In the genomic region with DNA sequence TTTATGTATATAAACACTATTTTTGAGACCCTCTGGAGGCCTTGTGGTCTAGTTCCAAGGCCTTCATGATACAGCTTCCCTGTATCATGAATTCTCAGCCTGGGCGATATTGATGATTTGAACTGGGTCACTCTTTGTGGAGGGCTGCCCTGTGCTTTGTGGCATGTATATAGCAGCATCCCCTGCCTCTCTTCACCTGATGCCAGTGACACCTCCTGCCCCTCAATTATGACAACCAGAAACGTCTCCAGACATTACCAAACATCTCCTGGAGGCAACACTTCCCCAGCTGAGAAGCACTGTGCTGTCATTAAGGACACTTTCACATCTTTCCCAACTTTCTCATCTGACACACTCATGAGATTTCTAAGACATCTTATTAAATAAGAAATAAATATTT, we compare ENCODE assay signal across 17 cellular contexts.
DNase-seq lines count a peak whose midpoint lies in the region; ATAC-seq and TF ChIP-seq lines count a peak whose summit lies in the region.
"Had no signal": no experiment of that assay in that cellular context is flagged by ENCODE, and none has a peak within 500 bp of the region (broad histone marks: within the 10 kb centered on the region; RNA-seq: fewer than 3 reads in every experiment).

No MANE protein-coding gene starts in this region.

- H3K4me3 ChIP-seq in RWPE2 (ENCODE audit: severe bottlenecking) (no peak overlapping the region), vagina (no peak overlapping the region)
- H3K4me3 ChIP-seq: BLaER1 treated with 17β-estradiol and CSF1 and Interleukin-3, amounts not matched to agents 10 nM and 100 nM; GM12878; GM23338; PC-9 had no signal

- ATAC-seq in RWPE2 (ENCODE audit: low read depth) (no peak), omental fat pad (ENCODE audit: low FRiP score) (peak; percentile 1), HG02970 (IDR thresholded peaks at IDR 0.05; ENCODE audit: low FRiP score, unreplicated experiment) (no peak)
- no peak for ATAC-seq in activated naive CD8-positive, alpha-beta T cell treated with anti-CD3 and anti-CD28 coated beads, Interleukin-2, amount 50 U/mL, for 24 hours
- ATAC-seq: GM12878, GM23338 had no signal

- H3K4me1 Mint-ChIP-seq in osteocyte (ENCODE audit: unreplicated experiment): peaks cover 7% of the 10 kb centered on the region
- peaks cover 18% of the 10 kb centered on the region for H3K4me1 Mint-ChIP-seq in activated naive CD8-positive, alpha-beta T cell treated with anti-CD3 and anti-CD28 coated beads, Interleukin-2, amount 50 U/mL, for 24 hours

- H3K4me1 ChIP-seq in RWPE2 (ENCODE audit: insufficient read depth, poor library complexity, severe bottlenecking) (peaks cover 39% of the 10 kb centered on the region), vagina (peaks cover 41% of the 10 kb centered on the region)

- H3K9me3 ChIP-seq in RWPE2 (ENCODE audit: severe bottlenecking) (no peaks in the 10 kb centered on the region), vagina (no peaks in the 10 kb centered on the region)
- H3K9me3 ChIP-seq: BLaER1 treated with 17β-estradiol and CSF1 and Interleukin-3, amounts not matched to agents 10 nM and 100 nM had no signal

- no peaks in the 10 kb centered on the region for H3K9me3 Mint-ChIP-seq in osteocyte (ENCODE audit: unreplicated experiment)
- H3K9me3 Mint-ChIP-seq in activated naive CD8-positive, alpha-beta T cell treated with anti-CD3 and anti-CD28 coated beads, Interleukin-2, amount 50 U/mL, for 24 hours: no peaks in the 10 kb centered on the region
- H3K9me3 Mint-ChIP-seq: GM23338 had no signal

- intact Hi-C loops in vagina (cut with DNase I): no loop called here

- H3K4me3 Mint-ChIP-seq in osteocyte (ENCODE audit: unreplicated experiment): no peak overlapping the region
- no peak overlapping the region for H3K4me3 Mint-ChIP-seq in activated naive CD8-positive, alpha-beta T cell treated with anti-CD3 and anti-CD28 coated beads, Interleukin-2, amount 50 U/mL, for 24 hours
- H3K4me3 Mint-ChIP-seq: GM23338 had no signal

- no peaks in the 10 kb centered on the region for H3K27me3 ChIP-seq in RWPE2 (ENCODE audit: insufficient read depth, poor library complexity, severe bottlenecking)
- H3K27me3 ChIP-seq in vagina: no peaks in the 10 kb centered on the region
- H3K27me3 ChIP-seq: BLaER1 treated with 17β-estradiol and CSF1 and Interleukin-3, amounts not matched to agents 10 nM and 100 nM had no signal

- DNase-seq in activated CD8-positive, alpha-beta memory T cell treated with anti-CD3 and anti-CD28 coated beads, Interleukin-2, amount 50 U/mL, for 48 hours: peak; percentile 25
- DNase-seq in activated CD8-positive, alpha-beta memory T cell treated with anti-CD3 and anti-CD28 coated beads for 24 hours: no peak
- DNase-seq in RWPE2 (ENCODE audit: low spot score) (peak; percentile 15), omental fat pad (ENCODE audit: low spot score) (no peak), vagina (ENCODE audit: extremely low spot score in 2 of 2) (no peak), osteocyte (ENCODE audit: extremely low spot score, unreplicated experiment) (no peak)
- DNase-seq in activated naive CD8-positive, alpha-beta T cell treated with anti-CD3 and anti-CD28 coated beads, Interleukin-2, amount 50 U/mL, for 24 hours: no peak
- DNase-seq: DND-41, NCI-H1436, NCI-H2029, NCI-H2171, NCI-H774, PC-9 had no signal

- H3K27me3 Mint-ChIP-seq in osteocyte (ENCODE audit: unreplicated experiment): peaks cover 15% of the 10 kb centered on the region
- no peaks in the 10 kb centered on the region for H3K27me3 Mint-ChIP-seq in activated naive CD8-positive, alpha-beta T cell treated with anti-CD3 and anti-CD28 coated beads, Interleukin-2, amount 50 U/mL, for 24 hours

- no peak for TF ChIP-seq CTCF in RWPE2 (IDR thresholded peaks at IDR 0.05; ENCODE audit: poor library complexity, severe bottlenecking)
- no peak for TF ChIP-seq CTCF in omental fat pad (IDR thresholded peaks at IDR 0.05)
- TF ChIP-seq CTCF in vagina (IDR thresholded peaks at IDR 0.05): no peak
- no peak for TF ChIP-seq CTCF in osteocyte (IDR thresholded peaks at IDR 0.05)

- no peaks in the 10 kb centered on the region for H3K36me3 Mint-ChIP-seq in osteocyte (ENCODE audit: unreplicated experiment)
- H3K36me3 Mint-ChIP-seq in activated naive CD8-positive, alpha-beta T cell treated with anti-CD3 and anti-CD28 coated beads, Interleukin-2, amount 50 U/mL, for 24 hours (ENCODE audit: low read depth): no peaks in the 10 kb centered on the region

- H3K36me3 ChIP-seq in RWPE2 (ENCODE audit: low read depth) (no peaks in the 10 kb centered on the region), vagina (no peaks in the 10 kb centered on the region)
- H3K36me3 ChIP-seq: BLaER1 treated with 17β-estradiol and CSF1 and Interleukin-3, amounts not matched to agents 10 nM and 100 nM had no signal

- TF ChIP-seq POLR2A in vagina (IDR thresholded peaks at IDR 0.05): no peak

- H3K27ac ChIP-seq in RWPE2 (ENCODE audit: poor library complexity, severe bottlenecking): peak overlapping the region; percentile 59
- H3K27ac ChIP-seq in vagina: peak overlapping the region; percentile 79
- H3K27ac ChIP-seq: PC-9 had no signal

- no peak overlapping the region for H3K27ac Mint-ChIP-seq in osteocyte (ENCODE audit: unreplicated experiment)
- no peak overlapping the region for H3K27ac Mint-ChIP-seq in activated naive CD8-positive, alpha-beta T cell treated with anti-CD3 and anti-CD28 coated beads, Interleukin-2, amount 50 U/mL, for 24 hours
- H3K27ac Mint-ChIP-seq: GM23338 had no signal

Comparison
In these comparisons a context has a peak if more than half of its experiments do, and no peak if none do; other contexts are left out.
1. DNase-seq: peak in activated CD8-positive, alpha-beta memory T cell treated with anti-CD3 and anti-CD28 coated beads, Interleukin-2, amount 50 U/mL, for 48 hours (single experiment) and RWPE2 (single experiment); none in activated CD8-positive, alpha-beta memory T cell treated with anti-CD3 and anti-CD28 coated beads for 24 hours (single experiment), omental fat pad (single experiment), vagina (0 of 2), osteocyte (single experiment) and activated naive CD8-positive, alpha-beta T cell treated with anti-CD3 and anti-CD28 coated beads, Interleukin-2, amount 50 U/mL, for 24 hours (single experiment).